ENCODE assay signal across 10 cellular contexts in the genomic region with DNA sequence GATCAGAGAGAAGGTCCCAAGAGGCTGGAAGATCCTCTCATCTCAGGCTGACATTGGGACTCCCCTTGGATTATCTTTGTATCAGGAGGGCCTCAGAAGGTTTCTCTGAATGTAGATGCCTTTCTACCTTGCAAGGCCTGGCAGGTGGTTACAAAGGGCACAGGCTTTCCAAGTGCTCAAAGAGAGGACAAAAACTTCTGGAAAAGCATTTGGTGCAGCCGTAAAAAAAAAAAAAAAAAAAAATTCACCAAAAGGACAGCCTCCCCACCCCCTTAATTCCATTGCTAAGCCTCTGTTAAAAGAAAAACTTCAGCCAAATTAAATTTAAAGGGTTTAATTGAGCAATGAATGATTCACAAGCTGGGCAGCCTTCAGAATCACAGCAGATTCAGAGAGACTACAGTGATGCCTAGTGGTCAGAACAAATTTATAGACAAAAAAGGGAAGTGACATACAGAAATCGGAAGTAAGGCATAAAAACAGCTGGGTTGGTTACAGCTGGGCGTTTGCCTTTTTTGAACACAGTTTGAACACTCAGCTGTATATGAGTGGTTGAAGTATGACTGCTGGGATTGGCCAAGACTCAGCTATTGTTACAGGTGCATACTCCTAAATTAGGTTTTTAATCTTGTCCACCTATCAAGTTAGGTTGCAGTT. TPM values are rescaled to one million over a fixed set of nuclear protein-coding genes. Genes with fewer than 3 reads are reported as not detected.
DNase-seq lines count a peak whose midpoint lies in the region; ATAC-seq, FAIRE-seq and TF ChIP-seq lines count a peak whose summit lies in the region.
"Had no signal": no experiment of that assay in that cellular context is flagged by ENCODE, and none has a peak within 500 bp of the region (broad histone marks: within the 10 kb centered on the region; RNA-seq: fewer than 3 reads in every experiment).

No MANE protein-coding gene starts in this region.

- no peaks in the 10 kb centered on the region for H3K36me3 ChIP-seq in small intestine (ENCODE audit: control insufficient read depth in 2 of 2, insufficient read depth in 2 of 2, low read length in 2 of 2)
- H3K36me3 ChIP-seq in sigmoid colon = no peaks in the 10 kb centered on the region
- H3K36me3 ChIP-seq: adrenal gland had no signal

- no peaks in the 10 kb centered on the region for H3K27me3 ChIP-seq in small intestine (ENCODE audit: control insufficient read depth in 2 of 2, insufficient read depth in 2 of 2, low read length in 2 of 2)
- H3K27me3 ChIP-seq in sigmoid colon = no peaks in the 10 kb centered on the region
- H3K27me3 ChIP-seq: adrenal gland had no signal

- DNase-seq in SIG-M5 (lab: John Stamatoyannopoulos, UW) = peak; percentile 30
- DNase-seq in pons (ENCODE audit: low spot score) = peak; percentile 30
- DNase-seq in omental fat pad (ENCODE audit: low spot score) = no peak
- no peak for DNase-seq in small intestine
- no peak for DNase-seq in sigmoid colon
- DNase-seq: activated CD8-positive, alpha-beta T cell treated with anti-CD3 and anti-CD28 coated beads for 36 hours had no signal

- H3K9me3 ChIP-seq in small intestine (ENCODE audit: control insufficient read depth, low read depth) = no peaks in the 10 kb centered on the region
- H3K9me3 ChIP-seq in sigmoid colon = no peaks in the 10 kb centered on the region

- no peak for TF ChIP-seq POLR2A in sigmoid colon (IDR thresholded peaks at IDR 0.05)

- H3K27ac ChIP-seq in small intestine (ENCODE audit: low read depth in 1 of 2, low read length in 1 of 2) = no peak overlapping the region
- H3K27ac ChIP-seq in sigmoid colon = no peak overlapping the region

- FAIRE-seq in small intestine (lab: Jason Lieb, UNC) = no peak
- FAIRE-seq: H1 had no signal

- intact Hi-C loops in sigmoid colon (cut with DNase I) = no loop called here

- H3K4me3 ChIP-seq in small intestine (ENCODE audit: low read depth in 1 of 2, low read length in 2 of 2) (no peak overlapping the region), sigmoid colon (no peak overlapping the region)
- H3K4me3 ChIP-seq: adrenal gland had no signal

- H3K4me1 ChIP-seq in small intestine (ENCODE audit: control insufficient read depth in 2 of 2, insufficient read depth in 1 of 2, low read depth in 1 of 2, low read length in 1 of 2) = no peaks in the 10 kb centered on the region
- H3K4me1 ChIP-seq in sigmoid colon = no peaks in the 10 kb centered on the region

- TF ChIP-seq CTCF in omental fat pad (IDR thresholded peaks at IDR 0.05) (no peak), sigmoid colon (IDR thresholded peaks at IDR 0.05) (no peak)

- ATAC-seq in GM18907 (IDR thresholded peaks at IDR 0.05; ENCODE audit: unreplicated experiment) = peak; percentile 61
- peak; percentile 61 for ATAC-seq in HG03108 (IDR thresholded peaks at IDR 0.05; ENCODE audit: unreplicated experiment)
- no peak for ATAC-seq in omental fat pad (ENCODE audit: low FRiP score)
- ATAC-seq: activated CD8-positive, alpha-beta T cell treated with anti-CD3 and anti-CD28 coated beads for 36 hours had no signal

- TF ChIP-seq EP300 in sigmoid colon (IDR thresholded peaks at IDR 0.05) = no peak

- 79 to 82% (median 81%) methylated on average over 3 of the region's 3 CpGs for WGBS in small intestine, 3 donors
- WGBS in sigmoid colon, 2 donors = 68 to 84% methylated on average over 3 of the region's 3 CpGs

RNA-seq across cellular contexts. Expression of gene LRGUK, which starts 42.5 kb away (rescaled TPM):
- total RNA-seq in omental fat pad = 1 to 10 TPM in 1 of 4 donors, under 1 TPM in 3; 0.16 to 1.2 (median 0.51) TPM
- under 1 TPM in 1 of 3 donors, not detected in 2; 0.03 TPM for polyA plus RNA-seq in small intestine
- under 1 TPM; 0.28 to 0.71 (median 0.37) TPM for total RNA-seq in sigmoid colon
- under 1 TPM in 1 of 3 donors, not detected in 2; 0.03 TPM for polyA plus RNA-seq in sigmoid colon

Comparison
In these comparisons a context has a peak if more than half of its experiments do, and no peak if none do; other contexts are left out.
1. DNase-seq: peak in SIG-M5 (single experiment) and pons (single experiment); none in omental fat pad (single experiment), small intestine (single experiment) and sigmoid colon (single experiment).